In genomic region chr21:23853796-23854379, GRCh38 we compare ENCODE assay signal across 8 cellular contexts.
DNase-seq lines count a peak whose midpoint lies in the region; ATAC-seq and TF ChIP-seq lines count a peak whose summit lies in the region.

No MANE protein-coding gene starts in this region.

- no peak overlapping the region for H3K27ac Mint-ChIP-seq in natural killer cell
- no peak overlapping the region for H3K27ac Mint-ChIP-seq in natural killer cell treated with Interleukin-12 subunit alpha and Interleukin-12 subunit beta and Interleukin-15 and Interleukin-18, amount 100 ng/mL, for 72 hours

- no peak for TF ChIP-seq POLR2A in thyroid gland (IDR thresholded peaks at IDR 0.05)

- peak; percentile 67 for TF ChIP-seq CTCF in natural killer cell (IDR thresholded peaks at IDR 0.05)
- peak in 1 of 2 donors; percentile 44 for TF ChIP-seq CTCF in fibroblast of lung (conservative IDR thresholded peaks at IDR 0.05 in 1 of 2, IDR thresholded peaks at IDR 0.05 in 1 of 2; ENCODE audit: low read depth in 1 of 2, low read length in 2 of 2)
- peak in 3 of 6 experiments; percentile 40 to 52 (median 41) for TF ChIP-seq CTCF in thyroid gland (IDR thresholded peaks at IDR 0.05)

- no peak overlapping the region for H2AFZ ChIP-seq in fibroblast of lung (ENCODE audit: low read length)

- no peaks in the 10 kb centered on the region for H3K79me2 ChIP-seq in fibroblast of lung (ENCODE audit: control insufficient read depth, insufficient read depth, low read length)

- no peak overlapping the region for H3K4me3 ChIP-seq in fibroblast of lung (replicated peaks in 1 of 4; ENCODE audit: control extremely low read depth in 1 of 4, insufficient read depth in 1 of 4, low read depth in 3 of 4, low read length in 4 of 4)
- no peak overlapping the region for H3K4me3 ChIP-seq in thyroid gland (replicated peaks in 1 of 3)

- no peak overlapping the region for H3K4me3 Mint-ChIP-seq in natural killer cell
- no peak overlapping the region for H3K4me3 Mint-ChIP-seq in natural killer cell treated with Interleukin-12 subunit alpha and Interleukin-12 subunit beta and Interleukin-15 and Interleukin-18, amount 100 ng/mL, for 72 hours

- H3K27me3 Mint-ChIP-seq in natural killer cell (ENCODE audit: low read depth in 2 of 2): no peaks in the 10 kb centered on the region
- H3K27me3 Mint-ChIP-seq in natural killer cell treated with Interleukin-12 subunit alpha and Interleukin-12 subunit beta and Interleukin-15 and Interleukin-18, amount 100 ng/mL, for 72 hours: peaks cover 0 to 2% of the 10 kb centered on the region in 2 donors

- H3K9ac ChIP-seq in fibroblast of lung (ENCODE audit: insufficient read depth, low read length): no peak overlapping the region

- no peaks in the 10 kb centered on the region for H3K9me3 ChIP-seq in fibroblast of lung (ENCODE audit: control insufficient read depth, insufficient read depth, low read depth, low read length)
- no peaks in the 10 kb centered on the region for H3K9me3 ChIP-seq in thyroid gland

- H3K4me1 Mint-ChIP-seq in natural killer cell: peaks cover 6 to 15% of the 10 kb centered on the region in 2 donors
- peaks cover 0 to 10% of the 10 kb centered on the region in 2 donors for H3K4me1 Mint-ChIP-seq in natural killer cell treated with Interleukin-12 subunit alpha and Interleukin-12 subunit beta and Interleukin-15 and Interleukin-18, amount 100 ng/mL, for 72 hours (ENCODE audit: low read depth in 2 of 2)

- H4K20me1 ChIP-seq in fibroblast of lung (ENCODE audit: control insufficient read depth, extremely low read depth, insufficient read depth, low read length): no peaks in the 10 kb centered on the region

- no peak overlapping the region for H3K4me2 ChIP-seq in fibroblast of lung (ENCODE audit: extremely low read depth, insufficient read depth, low read length)

- no peaks in the 10 kb centered on the region for H3K36me3 Mint-ChIP-seq in natural killer cell
- no peaks in the 10 kb centered on the region for H3K36me3 Mint-ChIP-seq in natural killer cell treated with Interleukin-12 subunit alpha and Interleukin-12 subunit beta and Interleukin-15 and Interleukin-18, amount 100 ng/mL, for 72 hours

- intact Hi-C loops in natural killer cell (cut with micrococcal nuclease) (loop anchor here (1.0 to 5.0 kb wide), 3 partner anchors 114 to 1533 kb away; no protein-coding TSS in a partner anchor), thyroid gland (cut with DNase I) (no loop called here)

- no peaks in the 10 kb centered on the region for H3K27me3 ChIP-seq in fibroblast of lung (ENCODE audit: control insufficient read depth, insufficient read depth, low read length)
- H3K27me3 ChIP-seq in thyroid gland: no peaks in the 10 kb centered on the region

- no peak for DNase-seq in natural killer cell
- DNase-seq in natural killer cell treated with Interleukin-12 subunit alpha and Interleukin-12 subunit beta and Interleukin-15 and Interleukin-18, amount 100 ng/mL, for 72 hours (ENCODE audit: low spot score): no peak
- DNase-seq in RKO (ENCODE audit: low spot score): peak; percentile 42
- DNase-seq in fibroblast of lung (ENCODE audit: low read depth in 2 of 2): peak; percentile 10 to 35
- no peak for DNase-seq in stimulated activated naive CD8-positive, alpha-beta T cell treated with anti-CD3 and anti-CD28 coated beads, Interleukin-15, Interleukin-2, amounts not matched to agents 100 U/mL and 50 U/mL, for 24 hours
- no peak for DNase-seq in thyroid gland
- no peak for DNase-seq in activated gamma-delta T cell (lab: John Stamatoyannopoulos, UW)

- H3K36me3 ChIP-seq in fibroblast of lung (ENCODE audit: control insufficient read depth, insufficient read depth, low read length): no peaks in the 10 kb centered on the region
- no peaks in the 10 kb centered on the region for H3K36me3 ChIP-seq in thyroid gland

- no peaks in the 10 kb centered on the region for H3K4me1 ChIP-seq in fibroblast of lung (ENCODE audit: control insufficient read depth, extremely low read depth, insufficient read depth, low read length)
- no peaks in the 10 kb centered on the region for H3K4me1 ChIP-seq in thyroid gland

- H3K9me3 Mint-ChIP-seq in natural killer cell: no peaks in the 10 kb centered on the region
- no peaks in the 10 kb centered on the region for H3K9me3 Mint-ChIP-seq in natural killer cell treated with Interleukin-12 subunit alpha and Interleukin-12 subunit beta and Interleukin-15 and Interleukin-18, amount 100 ng/mL, for 72 hours

- H3K27ac ChIP-seq in fibroblast of lung (ENCODE audit: insufficient read depth, low read length): no peak overlapping the region
- no peak overlapping the region for H3K27ac ChIP-seq in thyroid gland

- 12 to 14% methylated on average over 1 of the region's 1 CpG for WGBS in thyroid gland, 2 donors

- ATAC-seq in natural killer cell (peak; percentile 54 to 70 (median 55)), HG03378 (IDR thresholded peaks at IDR 0.05; ENCODE audit: unreplicated experiment) (peak; percentile 75)
- no peak for ATAC-seq in natural killer cell treated with Interleukin-12 subunit alpha and Interleukin-12 subunit beta and Interleukin-15 and Interleukin-18, amount 100 ng/mL, for 72 hours
- peak; percentile 63 for ATAC-seq in stimulated activated naive CD8-positive, alpha-beta T cell treated with anti-CD3 and anti-CD28 coated beads, Interleukin-15, Interleukin-2, amounts not matched to agents 100 U/mL and 50 U/mL, for 24 hours

Comparison
In these comparisons a context has a peak if more than half of its experiments do, and no peak if none do; other contexts are left out.
1. ATAC-seq: peak in natural killer cell (3 of 3), HG03378 (single experiment) and stimulated activated naive CD8-positive, alpha-beta T cell treated with anti-CD3 and anti-CD28 coated beads, Interleukin-15, Interleukin-2, amounts not matched to agents 100 U/mL and 50 U/mL, for 24 hours (single experiment); none in natural killer cell treated with Interleukin-12 subunit alpha and Interleukin-12 subunit beta and Interleukin-15 and Interleukin-18, amount 100 ng/mL, for 72 hours (0 of 2).
2. DNase-seq: peak in RKO (single experiment) and fibroblast of lung (2 of 2); none in natural killer cell (single experiment), natural killer cell treated with Interleukin-12 subunit alpha and Interleukin-12 subunit beta and Interleukin-15 and Interleukin-18, amount 100 ng/mL, for 72 hours (single experiment), stimulated activated naive CD8-positive, alpha-beta T cell treated with anti-CD3 and anti-CD28 coated beads, Interleukin-15, Interleukin-2, amounts not matched to agents 100 U/mL and 50 U/mL, for 24 hours (single experiment), thyroid gland (0 of 2) and activated gamma-delta T cell (single experiment).